In genomic region chr12:66319266-66319954, GRCh38 we compare ENCODE assay signal across 24 cellular contexts. TPM values are rescaled to one million over a fixed set of nuclear protein-coding genes. Genes with fewer than 3 reads are reported as not detected.
DNase-seq lines count a peak whose midpoint lies in the region; ATAC-seq and FAIRE-seq lines count a peak whose summit lies in the region.
"Had no signal": no experiment of that assay in that cellular context is flagged by ENCODE, and none has a peak within 500 bp of the region (broad histone marks: within the 10 kb centered on the region; RNA-seq: fewer than 3 reads in every experiment).

No MANE protein-coding gene starts in this region.

- no peak overlapping the region for H3K4me3 Mint-ChIP-seq in activated CD4-positive, alpha-beta T cell treated with anti-CD3 and anti-CD28 coated beads, Interleukin-2, amount 10 ng/mL, durations not matched to agents 24 days and 14 days
- no peak overlapping the region for H3K4me3 Mint-ChIP-seq in stimulated activated effector memory CD8-positive, alpha-beta T cell treated with anti-CD3 and anti-CD28 coated beads, Interleukin-12 subunit alpha, Interleukin-12 subunit beta, amount 100 ng/mL, for 72 hours
- H3K4me3 Mint-ChIP-seq: activated CD4-positive, alpha-beta T cell treated with anti-CD3 and anti-CD28 coated beads for 36 hours; HFFc6; memory B cell had no signal

- intact Hi-C loops in activated CD4-positive, alpha-beta T cell treated with anti-CD3 and anti-CD28 coated beads, Interleukin-2, amount 10 ng/mL, durations not matched to agents 24 days and 14 days (cut with micrococcal nuclease): no loop called here

- no peaks in the 10 kb centered on the region for H3K27me3 Mint-ChIP-seq in activated CD4-positive, alpha-beta T cell treated with anti-CD3 and anti-CD28 coated beads, Interleukin-2, amount 10 ng/mL, durations not matched to agents 24 days and 14 days
- H3K27me3 Mint-ChIP-seq: activated CD4-positive, alpha-beta T cell treated with anti-CD3 and anti-CD28 coated beads for 36 hours; memory B cell had no signal

- H3K36me3 Mint-ChIP-seq in activated CD4-positive, alpha-beta T cell treated with anti-CD3 and anti-CD28 coated beads, Interleukin-2, amount 10 ng/mL, durations not matched to agents 24 days and 14 days (ENCODE audit: low read depth): peaks cover 64% of the 10 kb centered on the region
- peaks cover 100% of the 10 kb centered on the region for H3K36me3 Mint-ChIP-seq in stimulated activated effector memory CD8-positive, alpha-beta T cell treated with anti-CD3 and anti-CD28 coated beads, Interleukin-12 subunit alpha, Interleukin-12 subunit beta, amount 100 ng/mL, for 72 hours

- peaks cover 16% of the 10 kb centered on the region for H3K4me1 Mint-ChIP-seq in activated CD4-positive, alpha-beta T cell treated with anti-CD3 and anti-CD28 coated beads, Interleukin-2, amount 10 ng/mL, durations not matched to agents 24 days and 14 days
- peaks cover 23% of the 10 kb centered on the region for H3K4me1 Mint-ChIP-seq in stimulated activated effector memory CD8-positive, alpha-beta T cell treated with anti-CD3 and anti-CD28 coated beads, Interleukin-12 subunit alpha, Interleukin-12 subunit beta, amount 100 ng/mL, for 72 hours

- ATAC-seq in GM21423 (IDR thresholded peaks at IDR 0.05; ENCODE audit: unreplicated experiment): peak; percentile 79
- ATAC-seq in HG03354 (IDR thresholded peaks at IDR 0.05; ENCODE audit: poor library complexity, severe bottlenecking, unreplicated experiment): peak; percentile 50
- no peak for ATAC-seq in stimulated activated effector memory CD8-positive, alpha-beta T cell treated with anti-CD3 and anti-CD28 coated beads, Interleukin-12 subunit alpha, Interleukin-12 subunit beta, amount 100 ng/mL, for 72 hours
- ATAC-seq: activated CD4-positive, alpha-beta T cell treated with anti-CD3 and anti-CD28 coated beads for 36 hours; Right ventricle myocardium inferior had no signal

- peak; percentile 39 for FAIRE-seq in frontal cortex (lab: Jason Lieb, UNC)
- FAIRE-seq: D721Med, endometrium had no signal

- peak; percentile 20 for DNase-seq in activated CD4-positive, alpha-beta T cell treated with anti-CD3 and anti-CD28 coated beads, Interleukin-2, amount 10 ng/mL, durations not matched to agents 24 days and 14 days
- no peak for DNase-seq in activated CD4-positive, alpha-beta T cell treated with anti-CD3 and anti-CD28 coated beads for 4 hours
- no peak for DNase-seq in frontal cortex (ENCODE audit: low spot score in 2 of 2)
- DNase-seq in stimulated activated effector memory CD8-positive, alpha-beta T cell treated with anti-CD3 and anti-CD28 coated beads, Interleukin-12 subunit alpha, Interleukin-12 subunit beta, amount 100 ng/mL, for 72 hours (ENCODE audit: low spot score in 2 of 2): no peak
- DNase-seq in activated CD8-positive, alpha-beta memory T cell treated with anti-CD3 and anti-CD28 coated beads for 24 hours: no peak
- DNase-seq in activated CD4-positive, CD25-positive, alpha-beta regulatory T cell treated with anti-CD3 and anti-CD28 coated beads, Interleukin-2, amount 50 U/mL, for 72 hours: no peak
- DNase-seq: activated CD4-positive, alpha-beta T cell treated with anti-CD3 and anti-CD28 coated beads for 36 hours; BE2C; cortex of kidney; EL; glutamatergic neuron; HFFc6; NCI-H1436 treated with DMSO at 0.1 percent for 48 hours; NCI-H2171; NCI-H748 treated with DMSO at 0.1 percent for 48 hours; nucleus accumbens; retina; stimulated activated CD4-positive, alpha-beta T cell treated with anti-CD3 and anti-CD28 coated beads, Interleukin-12 subunit alpha, Interleukin-12 subunit beta, amount 100 ng/mL, for 4 hours had no signal

- H3K9me3 Mint-ChIP-seq in activated CD4-positive, alpha-beta T cell treated with anti-CD3 and anti-CD28 coated beads, Interleukin-2, amount 10 ng/mL, durations not matched to agents 24 days and 14 days: no peaks in the 10 kb centered on the region
- H3K9me3 Mint-ChIP-seq in stimulated activated effector memory CD8-positive, alpha-beta T cell treated with anti-CD3 and anti-CD28 coated beads, Interleukin-12 subunit alpha, Interleukin-12 subunit beta, amount 100 ng/mL, for 72 hours: no peaks in the 10 kb centered on the region
- H3K9me3 Mint-ChIP-seq: HFFc6, memory B cell had no signal

- no peak overlapping the region for H3K27ac Mint-ChIP-seq in activated CD4-positive, alpha-beta T cell treated with anti-CD3 and anti-CD28 coated beads, Interleukin-2, amount 10 ng/mL, durations not matched to agents 24 days and 14 days
- no peak overlapping the region for H3K27ac Mint-ChIP-seq in stimulated activated effector memory CD8-positive, alpha-beta T cell treated with anti-CD3 and anti-CD28 coated beads, Interleukin-12 subunit alpha, Interleukin-12 subunit beta, amount 100 ng/mL, for 72 hours
- H3K27ac Mint-ChIP-seq: activated CD4-positive, alpha-beta T cell treated with anti-CD3 and anti-CD28 coated beads for 36 hours; HFFc6; memory B cell had no signal

RNA-seq across cellular contexts. Expression of gene HELB, which starts 17.1 kb away (rescaled TPM):
- total RNA-seq in activated CD4-positive, alpha-beta T cell treated with anti-CD3 and anti-CD28 coated beads, Interleukin-2, amount 10 ng/mL, durations not matched to agents 24 days and 14 days: 20.2 and 21.4 TPM in 2 replicates
- 3.3 TPM for total RNA-seq in frontal cortex
